ENCODE assay signal across 8 cellular contexts in the genomic region with DNA sequence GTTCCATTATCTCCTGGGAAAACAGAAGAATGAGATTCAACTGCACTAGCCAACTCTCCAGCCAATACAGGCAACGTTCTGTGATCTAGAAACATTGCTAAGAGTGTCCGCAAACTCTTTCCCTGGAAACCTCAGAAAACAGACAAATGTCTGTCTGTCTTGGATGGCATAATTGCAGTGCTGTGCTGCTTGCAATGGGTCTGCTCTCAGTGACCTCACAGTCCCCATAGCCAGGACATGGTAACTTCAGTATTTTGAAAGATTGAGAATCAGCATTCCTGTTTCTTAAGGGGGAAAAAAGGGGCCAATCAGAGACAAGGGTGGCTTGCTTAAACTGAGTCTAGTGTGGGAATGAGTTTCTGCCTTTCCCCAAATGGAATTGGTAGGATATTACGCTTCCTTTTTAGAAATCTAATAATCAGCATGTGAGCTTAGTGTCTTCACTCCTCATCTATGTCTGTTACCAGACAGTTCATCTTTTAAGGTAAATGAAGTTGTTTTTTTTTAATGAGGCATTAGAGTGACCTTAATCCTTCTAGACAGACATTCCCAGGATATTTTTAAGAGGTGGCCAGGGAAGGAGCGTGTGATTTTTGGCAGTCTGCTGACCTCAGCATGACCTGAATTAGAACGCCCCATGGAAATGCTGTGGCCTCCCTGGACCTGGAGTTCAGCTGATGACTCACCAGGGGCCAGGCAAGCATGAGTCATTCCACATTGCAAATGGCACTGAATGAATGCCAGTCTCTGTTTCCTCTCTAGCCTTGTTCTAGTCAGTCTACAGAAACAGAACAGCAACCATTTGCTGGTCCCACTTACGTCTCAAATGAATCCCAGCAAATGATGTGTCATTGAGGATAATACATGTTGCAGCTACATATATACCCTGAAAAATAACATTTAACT.
DNase-seq lines count a peak whose midpoint lies in the region; ATAC-seq lines count a peak whose summit lies in the region.

No MANE protein-coding gene starts in this region.

- ATAC-seq in HG03442 (IDR thresholded peaks at IDR 0.05; ENCODE audit: unreplicated experiment) (peak; percentile 91), Right ventricle myocardium inferior (peak; percentile 81), HG03159 (IDR thresholded peaks at IDR 0.05; ENCODE audit: unreplicated experiment) (no peak)
- ATAC-seq in activated T-cell treated with anti-CD3 and anti-CD28 coated beads, Interleukin-2, amount 50 U/mL, for 72 hours (replicated peaks in 1 of 2) = peak; percentile 68 to 91

- DNase-seq in GM03348 (ENCODE audit: low spot score) (peak; percentile 85), Right ventricle myocardium inferior (ENCODE audit: missing footprints) (peak; percentile 78), posterior vena cava (ENCODE audit: low spot score) (peak; percentile 92), DMS79 treated with DMSO at 0.1 percent for 48 hours (lab: John Stamatoyannopoulos, UW) (no peak), NCI-H524 treated with DMSO at 0.1 percent for 48 hours (lab: John Stamatoyannopoulos, UW) (no peak)
- peak; percentile 21 to 24 for DNase-seq in activated T-cell treated with anti-CD3 and anti-CD28 coated beads, Interleukin-2, amount 50 U/mL, for 72 hours

- no peaks in the 10 kb centered on the region for H3K36me3 Mint-ChIP-seq in activated T-cell treated with anti-CD3 and anti-CD28 coated beads, Interleukin-2, amount 50 U/mL, for 72 hours (ENCODE audit: insufficient read depth in 2 of 2)

- peaks cover 11% of the 10 kb centered on the region for H3K27me3 Mint-ChIP-seq in activated T-cell treated with anti-CD3 and anti-CD28 coated beads, Interleukin-2, amount 50 U/mL, for 72 hours (ENCODE audit: low read depth)

- no peak overlapping the region for H3K27ac Mint-ChIP-seq in activated T-cell treated with anti-CD3 and anti-CD28 coated beads, Interleukin-2, amount 50 U/mL, for 72 hours

- H3K4me1 Mint-ChIP-seq in activated T-cell treated with anti-CD3 and anti-CD28 coated beads, Interleukin-2, amount 50 U/mL, for 72 hours (ENCODE audit: low read depth) = peaks cover 7% of the 10 kb centered on the region

- no peak overlapping the region for H3K4me3 Mint-ChIP-seq in activated T-cell treated with anti-CD3 and anti-CD28 coated beads, Interleukin-2, amount 50 U/mL, for 72 hours

- H3K9me3 Mint-ChIP-seq in activated T-cell treated with anti-CD3 and anti-CD28 coated beads, Interleukin-2, amount 50 U/mL, for 72 hours = no peaks in the 10 kb centered on the region

- intact Hi-C loops in Right ventricle myocardium inferior (cut with DNase I) (loop anchor here (10.0 kb wide), 1 partner anchor 188 kb away; no protein-coding TSS in a partner anchor), posterior vena cava (cut with DNase I) (no loop called here)

Comparison
In these comparisons a context has a peak if more than half of its experiments do, and no peak if none do; other contexts are left out.
1. DNase-seq: peak in GM03348 (single experiment), activated T-cell treated with anti-CD3 and anti-CD28 coated beads, Interleukin-2, amount 50 U/mL, for 72 hours (2 of 2), Right ventricle myocardium inferior (single experiment) and posterior vena cava (single experiment); none in DMS79 treated with DMSO at 0.1 percent for 48 hours (single experiment) and NCI-H524 treated with DMSO at 0.1 percent for 48 hours (single experiment).